In the genomic region with DNA sequence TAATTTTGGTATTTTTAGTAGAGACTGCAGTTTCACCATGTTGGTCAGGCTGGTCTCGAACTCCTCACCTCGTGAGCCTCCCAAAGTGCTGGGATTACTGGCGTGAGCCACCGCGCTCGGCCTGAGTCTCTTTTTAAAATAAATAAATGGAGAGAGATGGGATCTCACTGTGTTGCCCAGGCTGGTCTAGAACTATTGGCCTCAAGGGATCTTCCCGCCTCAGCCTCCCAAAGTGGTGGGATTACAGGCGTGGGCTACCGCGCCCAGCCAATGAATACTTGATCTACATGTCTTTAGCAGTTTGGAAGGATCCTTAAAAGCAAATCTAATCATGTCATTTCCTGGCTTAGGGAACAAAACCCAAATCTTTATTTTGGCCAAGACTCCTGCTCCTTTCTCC, we compare ENCODE assay signal across 16 cellular contexts. TPM values are rescaled to one million over a fixed set of nuclear protein-coding genes. Genes with fewer than 3 reads are reported as not detected.
DNase-seq lines count a peak whose midpoint lies in the region; ATAC-seq and TF ChIP-seq lines count a peak whose summit lies in the region.
"Had no signal": no experiment of that assay in that cellular context is flagged by ENCODE, and none has a peak within 500 bp of the region (broad histone marks: within the 10 kb centered on the region; RNA-seq: fewer than 3 reads in every experiment).

No MANE protein-coding gene starts in this region.

- H3K4me3 Mint-ChIP-seq in activated CD4-positive, alpha-beta T cell treated with anti-CD3 and anti-CD28 coated beads for 36 hours: peak overlapping the region; percentile 94
- H3K4me3 Mint-ChIP-seq in activated naive CD8-positive, alpha-beta T cell treated with anti-CD3 and anti-CD28 coated beads for 36 hours: peak overlapping the region; percentile 96
- H3K4me3 Mint-ChIP-seq in neural crest cell: peak overlapping the region; percentile 70

- H3K27me3 ChIP-seq in HUES48 (ENCODE audit: control insufficient read depth, insufficient read depth, low read length): no peaks in the 10 kb centered on the region
- H3K27me3 ChIP-seq: upper lobe of left lung had no signal

- H3K9ac ChIP-seq in HUES48 (ENCODE audit: low read depth, low read length): no peak overlapping the region

- CTCF ChIA-PET in activated CD4-positive, alpha-beta T cell treated with anti-CD3 and anti-CD28 coated beads for 36 hours (lab: Charles Lee): no interaction called here

- H3K4me1 ChIP-seq in HUES48 (ENCODE audit: control insufficient read depth, insufficient read depth, low read length): no peaks in the 10 kb centered on the region

- H3K9me3 ChIP-seq in HUES48 (ENCODE audit: control insufficient read depth, insufficient read depth, low read length): no peaks in the 10 kb centered on the region
- H3K9me3 ChIP-seq: upper lobe of left lung had no signal

- peaks cover 25% of the 10 kb centered on the region for H3K4me1 Mint-ChIP-seq in activated CD4-positive, alpha-beta T cell treated with anti-CD3 and anti-CD28 coated beads for 36 hours
- peaks cover 29% of the 10 kb centered on the region for H3K4me1 Mint-ChIP-seq in activated naive CD8-positive, alpha-beta T cell treated with anti-CD3 and anti-CD28 coated beads for 36 hours
- peaks cover 10% of the 10 kb centered on the region for H3K4me1 Mint-ChIP-seq in neural crest cell

- no peak for TF ChIP-seq CTCF in neural crest cell (conservative IDR thresholded peaks at IDR 0.05)

- peak overlapping the region; percentile 73 for H3K27ac Mint-ChIP-seq in activated CD4-positive, alpha-beta T cell treated with anti-CD3 and anti-CD28 coated beads for 36 hours
- H3K27ac Mint-ChIP-seq in activated naive CD8-positive, alpha-beta T cell treated with anti-CD3 and anti-CD28 coated beads for 36 hours: peak overlapping the region; percentile 15
- no peak overlapping the region for H3K27ac Mint-ChIP-seq in neural crest cell (ENCODE audit: unreplicated experiment)

- H3K4me3 ChIP-seq in HUES48 (ENCODE audit: low read depth, low read length): 0 out of 2 replicates have a peak overlapping the region, but pooled peaks have one; percentile 13

- POLR2A ChIA-PET in activated CD4-positive, alpha-beta T cell treated with anti-CD3 and anti-CD28 coated beads for 36 hours (lab: Charles Lee): interaction anchor here (1.7 kb wide), 1 partner anchor 9 kb away, joined by 3 read pairs; no protein-coding TSS in a partner anchor

- intact Hi-C loops in activated CD4-positive, alpha-beta T cell treated with anti-CD3 and anti-CD28 coated beads for 36 hours (cut with DNase I, micrococcal nuclease): loop anchor here (10.0 kb wide), 3 partner anchors 655 to 1205 kb away; a partner anchor contains a TSS

- peaks cover 18% of the 10 kb centered on the region for H3K36me3 Mint-ChIP-seq in activated CD4-positive, alpha-beta T cell treated with anti-CD3 and anti-CD28 coated beads for 36 hours (ENCODE audit: low read depth)
- peaks cover 22% of the 10 kb centered on the region for H3K36me3 Mint-ChIP-seq in activated naive CD8-positive, alpha-beta T cell treated with anti-CD3 and anti-CD28 coated beads for 36 hours
- H3K36me3 Mint-ChIP-seq in neural crest cell (ENCODE audit: low read depth): no peaks in the 10 kb centered on the region

- H3K36me3 ChIP-seq in HUES48 (ENCODE audit: control insufficient read depth, insufficient read depth, low read length): peaks cover 33% of the 10 kb centered on the region

- no peak overlapping the region for H3K27ac ChIP-seq in HUES48 (ENCODE audit: low read depth, low read length)
- H3K27ac ChIP-seq: skin epidermis, upper lobe of left lung had no signal

- DNase-seq in activated CD4-positive, alpha-beta T cell treated with anti-CD3 and anti-CD28 coated beads for 36 hours: no peak
- DNase-seq in activated CD4-positive, alpha-beta T cell treated with anti-CD3 and anti-CD28 coated beads, Interleukin-2, amount 50 U/mL, for 4 hours: no peak
- DNase-seq in activated naive CD8-positive, alpha-beta T cell treated with anti-CD3 and anti-CD28 coated beads for 36 hours: no peak
- no peak for DNase-seq in neural crest cell (ENCODE audit: low read depth, low spot score)
- no peak for DNase-seq in HK-2 (ENCODE audit: unreplicated experiment)
- DNase-seq in germinal center (ENCODE audit: low spot score): no peak
- DNase-seq: activated CD8-positive, alpha-beta memory T cell treated with anti-CD3 and anti-CD28 coated beads, Interleukin-2, amount 50 U/mL, for 4 hours; DMS153; NCI-H1105 treated with DMSO at 0.1 percent for 48 hours; NCI-H446 had no signal

- no peaks in the 10 kb centered on the region for H3K9me3 Mint-ChIP-seq in activated CD4-positive, alpha-beta T cell treated with anti-CD3 and anti-CD28 coated beads for 36 hours (ENCODE audit: low read depth)
- no peaks in the 10 kb centered on the region for H3K9me3 Mint-ChIP-seq in activated naive CD8-positive, alpha-beta T cell treated with anti-CD3 and anti-CD28 coated beads for 36 hours
- no peaks in the 10 kb centered on the region for H3K9me3 Mint-ChIP-seq in neural crest cell

- H3K27me3 Mint-ChIP-seq in activated CD4-positive, alpha-beta T cell treated with anti-CD3 and anti-CD28 coated beads for 36 hours: no peaks in the 10 kb centered on the region
- H3K27me3 Mint-ChIP-seq in activated naive CD8-positive, alpha-beta T cell treated with anti-CD3 and anti-CD28 coated beads for 36 hours: no peaks in the 10 kb centered on the region
- H3K27me3 Mint-ChIP-seq in neural crest cell (ENCODE audit: low read depth): peaks cover 16% of the 10 kb centered on the region

- ATAC-seq in activated CD4-positive, alpha-beta T cell treated with anti-CD3 and anti-CD28 coated beads for 36 hours: no peak
- no peak for ATAC-seq in HG03354 (IDR thresholded peaks at IDR 0.05; ENCODE audit: poor library complexity, severe bottlenecking, unreplicated experiment)

RNA-seq across cellular contexts. Expression of a gene that starts 1.2 kb away (rescaled TPM):
- total RNA-seq in activated CD4-positive, alpha-beta T cell treated with anti-CD3 and anti-CD28 coated beads for 36 hours: 10 to 100 TPM; 15.5 to 21.4 TPM
- total RNA-seq in activated naive CD8-positive, alpha-beta T cell treated with anti-CD3 and anti-CD28 coated beads for 36 hours: 10 to 100 TPM; 25.4 to 25.8 TPM
- total RNA-seq in neural crest cell: 16.1 and 16.8 TPM in 2 replicates

RNA-seq across cellular contexts. Expression of a gene that starts 9.6 kb away (rescaled TPM):
- not detected for total RNA-seq in activated CD4-positive, alpha-beta T cell treated with anti-CD3 and anti-CD28 coated beads for 36 hours
- under 1 TPM; 0.12 to 0.19 TPM for total RNA-seq in activated naive CD8-positive, alpha-beta T cell treated with anti-CD3 and anti-CD28 coated beads for 36 hours
- not detected in 2 replicates for total RNA-seq in neural crest cell
- total RNA-seq: kidney epithelial cell, RPMI7951 had no signal

RNA-seq across cellular contexts. Expression of a gene that starts 44.5 kb away (rescaled TPM):
- not detected for total RNA-seq in activated CD4-positive, alpha-beta T cell treated with anti-CD3 and anti-CD28 coated beads for 36 hours
- total RNA-seq in activated naive CD8-positive, alpha-beta T cell treated with anti-CD3 and anti-CD28 coated beads for 36 hours: not detected
- not detected in 2 replicates for total RNA-seq in neural crest cell
- total RNA-seq: kidney epithelial cell, RPMI7951 had no signal

RNA-seq across cellular contexts. Expression of a gene that starts 53.2 kb away (rescaled TPM):
- not detected for total RNA-seq in activated CD4-positive, alpha-beta T cell treated with anti-CD3 and anti-CD28 coated beads for 36 hours
- total RNA-seq in activated naive CD8-positive, alpha-beta T cell treated with anti-CD3 and anti-CD28 coated beads for 36 hours: not detected
- not detected in 2 replicates for total RNA-seq in neural crest cell
- total RNA-seq: kidney epithelial cell, RPMI7951 had no signal
